In genomic region chr1:80194221-80194620, GRCh38 we compare ENCODE assay signal across 8 cellular contexts.
"Had no signal": no experiment of that assay in that cellular context is flagged by ENCODE, and none has a peak within 500 bp of the region (broad histone marks: within the 10 kb centered on the region; RNA-seq: fewer than 3 reads in every experiment).

No MANE protein-coding gene starts in this region.

- ATAC-seq: HCT116, K562 had no signal

- H3K27ac Mint-ChIP-seq: HFFc6 had no signal

- H3K4me1 ChIP-seq: HAP-1 had no signal

- H3K36me3 ChIP-seq: HAP-1 had no signal

- FAIRE-seq: HTR-8/SVneo, K562 had no signal

- H3K4me3 Mint-ChIP-seq: HFFc6 had no signal

- H3K9me3 ChIP-seq: HAP-1 had no signal

- H3K4me3 ChIP-seq: HAP-1, K562 had no signal

- DNase-seq: GOT3, H7, HFFc6, KG1 had no signal
